ENCODE assay signal across 13 cellular contexts in the genomic region with DNA sequence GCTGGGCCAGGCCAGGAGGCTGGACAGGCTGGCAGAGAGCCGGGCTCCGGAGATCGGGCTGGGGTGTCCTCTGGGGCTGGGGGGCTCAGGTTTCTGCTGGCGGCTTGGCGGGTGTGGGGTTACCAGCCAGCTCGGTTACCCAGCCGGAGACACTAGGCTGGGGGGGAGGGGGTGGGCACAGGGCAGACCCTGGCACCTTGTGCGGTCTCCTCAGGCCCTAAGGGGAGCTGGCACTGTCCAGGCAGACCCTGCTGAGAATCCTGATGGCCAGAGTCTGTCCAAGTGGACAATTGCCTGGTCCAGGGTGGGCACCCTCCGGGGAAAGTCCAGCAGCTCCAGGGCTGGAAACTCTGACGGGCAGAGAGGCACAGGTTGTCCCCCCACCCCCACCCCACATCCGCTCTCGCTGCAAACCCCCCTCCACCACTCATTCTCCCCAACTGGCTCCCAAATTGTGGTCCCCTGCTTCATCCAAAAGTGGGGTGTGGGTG. TPM values are rescaled to one million over a fixed set of nuclear protein-coding genes. Genes with fewer than 3 reads are reported as not detected.
DNase-seq lines count a peak whose midpoint lies in the region; ATAC-seq, FAIRE-seq and TF ChIP-seq lines count a peak whose summit lies in the region.
"Had no signal": no experiment of that assay in that cellular context is flagged by ENCODE, and none has a peak within 500 bp of the region (broad histone marks: within the 10 kb centered on the region; RNA-seq: fewer than 3 reads in every experiment).

No MANE protein-coding gene starts in this region.

- no peaks in the 10 kb centered on the region for H3K9me3 Mint-ChIP-seq in activated naive CD8-positive, alpha-beta T cell treated with anti-CD3 and anti-CD28 coated beads for 36 hours

- BruUV-seq in HepG2 (replicated peaks; lab: Mats Ljungman, UMichigan): no TSS peak

- ATAC-seq in HepG2: no peak

- H3K27me3 Mint-ChIP-seq in activated naive CD8-positive, alpha-beta T cell treated with anti-CD3 and anti-CD28 coated beads for 36 hours: no peaks in the 10 kb centered on the region

- H3K4me3 Mint-ChIP-seq in activated naive CD8-positive, alpha-beta T cell treated with anti-CD3 and anti-CD28 coated beads for 36 hours: no peak overlapping the region

- CTCF ChIA-PET in HepG2 (lab: Yijun Ruan, JAX; ENCODE audit: low intra/inter-chr PET ratio, low total read pairs): no interaction called here

- peak overlapping the region; percentile 6 for H3K27ac Mint-ChIP-seq in activated naive CD8-positive, alpha-beta T cell treated with anti-CD3 and anti-CD28 coated beads for 36 hours

- H3K4me3 ChIP-seq in HepG2 (replicated peaks in 1 of 3; ENCODE audit: insufficient read depth in 1 of 3, low read depth in 2 of 3, low read length in 3 of 3) (no peak overlapping the region), subcutaneous abdominal adipose tissue (ENCODE audit: low read depth in 1 of 5, low read length in 5 of 5) (peak overlapping the region in 3 of 5 donors; percentile 13 to 53 (median 19))
- H3K4me3 ChIP-seq: SJCRH30 had no signal

- POLR2A ChIA-PET in HepG2 (lab: Yijun Ruan, JAX): interaction anchor here (0.8 kb wide), 1 partner anchor 8 kb away, joined by 3 read pairs; no protein-coding TSS in a partner anchor

- peaks cover 3 to 20% of the 10 kb centered on the region in 2 experiments; a peak in 4 of 5 replicates for H3K36me3 ChIP-seq in HepG2 (replicated peaks in 1 of 2; ENCODE audit: control insufficient read depth in 1 of 2, insufficient read depth in 2 of 2, low read length in 2 of 2)
- peaks cover 0 to 9% (median 0%) of the 10 kb centered on the region in 5 donors for H3K36me3 ChIP-seq in subcutaneous abdominal adipose tissue (ENCODE audit: control insufficient read depth in 5 of 5, insufficient read depth in 5 of 5, low read length in 5 of 5)
- H3K36me3 ChIP-seq: SJCRH30 had no signal

- in situ Hi-C loops in HepG2 (cut with HindIII; ENCODE audit: extremely low pct_ligation_motif_present, low pct_unique_long_range_greater_than_20kb): no loop called here

- no peak for TF ChIP-seq RAD21 in HepG2 (CRISPR knock-in tag; IDR thresholded peaks at IDR 0.05)

- no peak for TF ChIP-seq POLR2A in HepG2 (IDR thresholded peaks at IDR 0.05; ENCODE audit: insufficient read depth in 1 of 2, low read depth in 2 of 2, low read length in 2 of 2)

- intact Hi-C loops in HepG2 (cut with micrococcal nuclease; ENCODE audit: unreplicated experiment): no loop called here

- no peaks in the 10 kb centered on the region for H3K9me3 ChIP-seq in HepG2 (ENCODE audit: low read length)
- H3K9me3 ChIP-seq in subcutaneous abdominal adipose tissue (ENCODE audit: control insufficient read depth in 5 of 5, low read length in 5 of 5): no peaks in the 10 kb centered on the region
- H3K9me3 ChIP-seq: SJCRH30 had no signal

- H4K20me1 ChIP-seq in HepG2 (ENCODE audit: insufficient read depth, low read length): peaks cover 11% of the 10 kb centered on the region; the same call in 1 of the 2 replicates

- H3K27ac ChIP-seq in HepG2 (ENCODE audit: extremely low read length, insufficient read depth, low read length): peak overlapping the region; percentile 30
- peak overlapping the region; percentile 97 for H3K27ac ChIP-seq in subcutaneous abdominal adipose tissue (ENCODE audit: low read depth, low read length)
- H3K27ac ChIP-seq: SJCRH30 had no signal

- H3K9ac ChIP-seq in HepG2 (ENCODE audit: insufficient read depth, low read depth, low read length) (no peak overlapping the region), subcutaneous abdominal adipose tissue (ENCODE audit: low read length in 5 of 5) (peak overlapping the region in 3 of 5 donors; percentile 33 to 80 (median 57))

- H3K4me1 Mint-ChIP-seq in activated naive CD8-positive, alpha-beta T cell treated with anti-CD3 and anti-CD28 coated beads for 36 hours: peaks cover 72% of the 10 kb centered on the region

- DNase-seq in activated CD4-positive, alpha-beta T cell treated with anti-CD3 and anti-CD28 coated beads for 48 hours: peak; percentile 51
- DNase-seq in activated CD4-positive, alpha-beta T cell treated with anti-CD3 and anti-CD28 coated beads, Interleukin-2, amount 50 U/mL, for 4 hours: no peak
- no peak for DNase-seq in activated naive CD8-positive, alpha-beta T cell treated with anti-CD3 and anti-CD28 coated beads for 36 hours
- DNase-seq in HepG2 (ENCODE audit: low spot score) (no peak), NK-92 (lab: John Stamatoyannopoulos, UW; ENCODE audit: unreplicated experiment) (no peak), epidermal melanocyte (ENCODE audit: insufficient read length, low spot score) (no peak), COR-L47 (lab: John Stamatoyannopoulos, UW) (no peak)
- DNase-seq: NCI-H1694, occipital lobe, SJCRH30 had no signal

- H3K27me3 ChIP-seq in HepG2 (ENCODE audit: control insufficient read depth in 1 of 2, insufficient read depth in 2 of 2, low read length in 2 of 2): no peaks in the 10 kb centered on the region
- no peaks in the 10 kb centered on the region for H3K27me3 ChIP-seq in subcutaneous abdominal adipose tissue (ENCODE audit: control insufficient read depth in 5 of 5, insufficient read depth in 4 of 5, low read length in 5 of 5)
- H3K27me3 ChIP-seq: SJCRH30 had no signal

- H3K79me2 ChIP-seq in HepG2 (ENCODE audit: insufficient read depth, low read length): peaks cover 34% of the 10 kb centered on the region

- TF ChIP-seq EP300 in HepG2 (IDR thresholded peaks at IDR 0.05; ENCODE audit: low read depth in 2 of 2, low read length in 2 of 2): no peak
- no peak for TF ChIP-seq EP300 in HepG2 (CRISPR knock-in tag; IDR thresholded peaks at IDR 0.05; ENCODE audit: borderline replicate concordance)

- no peak overlapping the region for H2AFZ ChIP-seq in HepG2 (ENCODE audit: low read length)

- no peak overlapping the region for H3K4me2 ChIP-seq in HepG2 (ENCODE audit: low read depth, low read length)

- H3K4me1 ChIP-seq in HepG2 (ENCODE audit: insufficient read depth, low read length) (peaks cover 93% of the 10 kb centered on the region), subcutaneous abdominal adipose tissue (ENCODE audit: control insufficient read depth in 5 of 5, insufficient read depth in 5 of 5, low read length in 5 of 5) (peaks cover 11 to 96% (median 87%) of the 10 kb centered on the region in 5 donors)
- H3K4me1 ChIP-seq: SJCRH30 had no signal

- no peak for TF ChIP-seq CTCF in HepG2 (CRISPR knock-in tag; IDR thresholded peaks at IDR 0.05)

- FAIRE-seq in HepG2 (lab: Jason Lieb, UNC): no peak
- FAIRE-seq: A204.1 had no signal

- 100% methylated on average over 5 of the region's 12 CpGs for WGBS in HepG2 (ENCODE audit: low lambda C conversion rate)

- peaks cover 3% of the 10 kb centered on the region for H3K36me3 Mint-ChIP-seq in activated naive CD8-positive, alpha-beta T cell treated with anti-CD3 and anti-CD28 coated beads for 36 hours

RNA-seq across cellular contexts. Expression of a gene that starts 6.7 kb away (rescaled TPM):
- total RNA-seq in activated naive CD8-positive, alpha-beta T cell treated with anti-CD3 and anti-CD28 coated beads for 36 hours: 10 to 100 TPM; 14.1 to 14.4 TPM
- total RNA-seq in HepG2 (2016; rRNA removed; fragmentation: Illumina TruSeq; extraction: Trizol): 10.1 and 15.5 TPM in 2 replicates
- 2.1 and 2.9 TPM in 2 replicates for total RNA-seq in HepG2 (2016; cell fraction: cytosol; rRNA removed; fragmentation: Illumina TruSeq; extraction: Trizol; ENCODE audit: low read depth)
- total RNA-seq in HepG2 (2016; cell fraction: insoluble cytoplasmic fraction; rRNA removed; fragmentation: Illumina TruSeq; extraction: Trizol): 9.4 and 15.2 TPM in 2 replicates
- 7.3 and 8.2 TPM in 2 replicates for total RNA-seq in HepG2 (2016; cell fraction: membrane; rRNA removed; fragmentation: Illumina TruSeq; extraction: Trizol)
- 12.6 TPM in 2 replicates for total RNA-seq in HepG2 (2016; cell fraction: nucleus; rRNA removed; fragmentation: Illumina TruSeq; extraction: Trizol)
- 17.5 and 22.3 TPM in 2 replicates for polyA plus RNA-seq in HepG2 (2011; rRNA removed)
- 15.0 and 19.2 TPM in 2 replicates for polyA plus RNA-seq in HepG2 (2011; cell fraction: cytosol; rRNA removed)
- 45.5 and 50.7 TPM in 2 replicates for polyA plus RNA-seq in HepG2 (2011; cell fraction: nucleus; rRNA removed)
- polyA plus RNA-seq in HepG2 (2012): 9.8 and 10.8 TPM in 2 replicates
- 1.1 and 1.7 TPM in 2 replicates for polyA plus RNA-seq in HepG2 (2016; cell fraction: cytosol; fragmentation: Illumina TruSeq; extraction: Trizol; ENCODE audit: low read depth)
- polyA plus RNA-seq in HepG2 (2016; cell fraction: insoluble cytoplasmic fraction; fragmentation: Illumina TruSeq; extraction: Trizol; ENCODE audit: low read depth): 10.5 and 12.2 TPM in 2 replicates
- polyA plus RNA-seq in HepG2 (2016; cell fraction: membrane; fragmentation: Illumina TruSeq; extraction: Trizol; ENCODE audit: low read depth): 4.4 and 5.4 TPM in 2 replicates
- polyA plus RNA-seq in HepG2 (2016; cell fraction: nucleus; fragmentation: Illumina TruSeq; extraction: Trizol; ENCODE audit: insufficient read depth, low read depth): 31.6 and 39.9 TPM in 2 replicates
- polyA minus RNA-seq in HepG2 (2011; rRNA and poly(A)+ RNA removed; ENCODE audit: low replicate concordance): 32.5 and 45.9 TPM in 2 replicates
- polyA minus RNA-seq in HepG2 (2011; cell fraction: cytosol; rRNA and poly(A)+ RNA removed): 9.9 and 13.2 TPM in 2 replicates
- polyA minus RNA-seq in HepG2 (2011; cell fraction: nucleus; rRNA and poly(A)+ RNA removed): 10.3 and 13.3 TPM in 2 replicates

RNA-seq across cellular contexts. Expression of a gene that starts 15.9 kb away (rescaled TPM):
- total RNA-seq in activated naive CD8-positive, alpha-beta T cell treated with anti-CD3 and anti-CD28 coated beads for 36 hours: under 1 TPM in 1 of 2 experiments, not detected in 1; 0.66 TPM
- total RNA-seq in HepG2 (2016; rRNA removed; fragmentation: Illumina TruSeq; extraction: Trizol): 0.29 TPM in 1 of 2 replicates, not detected in the other
- total RNA-seq in HepG2 (2016; cell fraction: cytosol; rRNA removed; fragmentation: Illumina TruSeq; extraction: Trizol; ENCODE audit: low read depth): not detected in 2 replicates
- 0.32 TPM in 1 of 2 replicates, not detected in the other for total RNA-seq in HepG2 (2016; cell fraction: insoluble cytoplasmic fraction; rRNA removed; fragmentation: Illumina TruSeq; extraction: Trizol)
- total RNA-seq in HepG2 (2016; cell fraction: membrane; rRNA removed; fragmentation: Illumina TruSeq; extraction: Trizol): not detected in 2 replicates
- total RNA-seq in HepG2 (2016; cell fraction: nucleus; rRNA removed; fragmentation: Illumina TruSeq; extraction: Trizol): 1.1 and 1.3 TPM in 2 replicates
- not detected in 2 replicates for polyA plus RNA-seq in HepG2 (2011; rRNA removed)
- not detected in 2 replicates for polyA plus RNA-seq in HepG2 (2011; cell fraction: cytosol; rRNA removed)
- 0.29 and 0.40 TPM in 2 replicates for polyA plus RNA-seq in HepG2 (2011; cell fraction: nucleus; rRNA removed)
- not detected in 2 replicates for polyA plus RNA-seq in HepG2 (2012)
- polyA plus RNA-seq in HepG2 (2016; cell fraction: cytosol; fragmentation: Illumina TruSeq; extraction: Trizol; ENCODE audit: low read depth): not detected in 2 replicates
- not detected in 2 replicates for polyA plus RNA-seq in HepG2 (2016; cell fraction: insoluble cytoplasmic fraction; fragmentation: Illumina TruSeq; extraction: Trizol; ENCODE audit: low read depth)
- polyA plus RNA-seq in HepG2 (2016; cell fraction: membrane; fragmentation: Illumina TruSeq; extraction: Trizol; ENCODE audit: low read depth): not detected in 2 replicates
- polyA plus RNA-seq in HepG2 (2016; cell fraction: nucleus; fragmentation: Illumina TruSeq; extraction: Trizol; ENCODE audit: insufficient read depth, low read depth): not detected in 2 replicates
- polyA minus RNA-seq in HepG2 (2011; rRNA and poly(A)+ RNA removed; ENCODE audit: low replicate concordance): 1.3 and 7.6 TPM in 2 replicates
- not detected in 2 replicates for polyA minus RNA-seq in HepG2 (2011; cell fraction: cytosol; rRNA and poly(A)+ RNA removed)
- polyA minus RNA-seq in HepG2 (2011; cell fraction: nucleus; rRNA and poly(A)+ RNA removed): 1.6 TPM in 1 of 2 replicates, not detected in the other
- total RNA-seq: SJCRH30 had no signal

RNA-seq across cellular contexts. Expression of a gene that starts 24.3 kb away (rescaled TPM):
- total RNA-seq in activated naive CD8-positive, alpha-beta T cell treated with anti-CD3 and anti-CD28 coated beads for 36 hours: under 1 TPM; 0.20 to 0.31 TPM
- total RNA-seq in HepG2 (2016; rRNA removed; fragmentation: Illumina TruSeq; extraction: Trizol): not detected in 2 replicates
- not detected in 2 replicates for total RNA-seq in HepG2 (2016; cell fraction: cytosol; rRNA removed; fragmentation: Illumina TruSeq; extraction: Trizol; ENCODE audit: low read depth)
- total RNA-seq in HepG2 (2016; cell fraction: insoluble cytoplasmic fraction; rRNA removed; fragmentation: Illumina TruSeq; extraction: Trizol): not detected in 2 replicates
- not detected in 2 replicates for total RNA-seq in HepG2 (2016; cell fraction: membrane; rRNA removed; fragmentation: Illumina TruSeq; extraction: Trizol)
- total RNA-seq in HepG2 (2016; cell fraction: nucleus; rRNA removed; fragmentation: Illumina TruSeq; extraction: Trizol): not detected in 2 replicates
- polyA plus RNA-seq in HepG2 (2011; rRNA removed): 0.74 and 0.80 TPM in 2 replicates
- polyA plus RNA-seq in HepG2 (2011; cell fraction: cytosol; rRNA removed): 0.17 and 0.19 TPM in 2 replicates
- polyA plus RNA-seq in HepG2 (2011; cell fraction: nucleus; rRNA removed): 7.8 and 11.4 TPM in 2 replicates
- 0.35 and 1.6 TPM in 2 replicates for polyA plus RNA-seq in HepG2 (2012)
- 0.29 TPM in 1 of 2 replicates, not detected in the other for polyA plus RNA-seq in HepG2 (2016; cell fraction: cytosol; fragmentation: Illumina TruSeq; extraction: Trizol; ENCODE audit: low read depth)
- not detected in 2 replicates for polyA plus RNA-seq in HepG2 (2016; cell fraction: insoluble cytoplasmic fraction; fragmentation: Illumina TruSeq; extraction: Trizol; ENCODE audit: low read depth)
- not detected in 2 replicates for polyA plus RNA-seq in HepG2 (2016; cell fraction: membrane; fragmentation: Illumina TruSeq; extraction: Trizol; ENCODE audit: low read depth)
- 0.29 TPM in 1 of 2 replicates, not detected in the other for polyA plus RNA-seq in HepG2 (2016; cell fraction: nucleus; fragmentation: Illumina TruSeq; extraction: Trizol; ENCODE audit: insufficient read depth, low read depth)
- 0.08 and 2.6 TPM in 2 replicates for polyA minus RNA-seq in HepG2 (2011; rRNA and poly(A)+ RNA removed; ENCODE audit: low replicate concordance)
- not detected in 2 replicates for polyA minus RNA-seq in HepG2 (2011; cell fraction: cytosol; rRNA and poly(A)+ RNA removed)
- polyA minus RNA-seq in HepG2 (2011; cell fraction: nucleus; rRNA and poly(A)+ RNA removed): 0.37 TPM in 1 of 2 replicates, not detected in the other
- total RNA-seq: fibroblast of villous mesenchyme, SJCRH30 had no signal

RNA-seq across cellular contexts. Expression of a gene that starts 24.4 kb away (rescaled TPM):
- not detected for total RNA-seq in activated naive CD8-positive, alpha-beta T cell treated with anti-CD3 and anti-CD28 coated beads for 36 hours
- not detected in 2 replicates for total RNA-seq in HepG2 (2016; rRNA removed; fragmentation: Illumina TruSeq; extraction: Trizol)
- not detected in 2 replicates for total RNA-seq in HepG2 (2016; cell fraction: cytosol; rRNA removed; fragmentation: Illumina TruSeq; extraction: Trizol; ENCODE audit: low read depth)
- total RNA-seq in HepG2 (2016; cell fraction: insoluble cytoplasmic fraction; rRNA removed; fragmentation: Illumina TruSeq; extraction: Trizol): not detected in 2 replicates
- not detected in 2 replicates for total RNA-seq in HepG2 (2016; cell fraction: membrane; rRNA removed; fragmentation: Illumina TruSeq; extraction: Trizol)
- total RNA-seq in HepG2 (2016; cell fraction: nucleus; rRNA removed; fragmentation: Illumina TruSeq; extraction: Trizol): not detected in 2 replicates
- polyA plus RNA-seq in HepG2 (2011; rRNA removed): 0.04 TPM in 1 of 2 replicates, not detected in the other
- polyA plus RNA-seq in HepG2 (2011; cell fraction: cytosol; rRNA removed): not detected in 2 replicates
- 0.19 and 0.24 TPM in 2 replicates for polyA plus RNA-seq in HepG2 (2011; cell fraction: nucleus; rRNA removed)
- polyA plus RNA-seq in HepG2 (2012): not detected in 2 replicates
- not detected in 2 replicates for polyA plus RNA-seq in HepG2 (2016; cell fraction: cytosol; fragmentation: Illumina TruSeq; extraction: Trizol; ENCODE audit: low read depth)
- polyA plus RNA-seq in HepG2 (2016; cell fraction: insoluble cytoplasmic fraction; fragmentation: Illumina TruSeq; extraction: Trizol; ENCODE audit: low read depth): not detected in 2 replicates
- polyA plus RNA-seq in HepG2 (2016; cell fraction: membrane; fragmentation: Illumina TruSeq; extraction: Trizol; ENCODE audit: low read depth): not detected in 2 replicates
- polyA plus RNA-seq in HepG2 (2016; cell fraction: nucleus; fragmentation: Illumina TruSeq; extraction: Trizol; ENCODE audit: insufficient read depth, low read depth): not detected in 2 replicates
- polyA minus RNA-seq in HepG2 (2011; rRNA and poly(A)+ RNA removed; ENCODE audit: low replicate concordance): not detected in 2 replicates
- not detected in 2 replicates for polyA minus RNA-seq in HepG2 (2011; cell fraction: cytosol; rRNA and poly(A)+ RNA removed)
- not detected in 2 replicates for polyA minus RNA-seq in HepG2 (2011; cell fraction: nucleus; rRNA and poly(A)+ RNA removed)
- total RNA-seq: fibroblast of villous mesenchyme, occipital lobe, SJCRH30 had no signal

RNA-seq across cellular contexts. Expression of a gene that starts 26.1 kb away (rescaled TPM):
- total RNA-seq in activated naive CD8-positive, alpha-beta T cell treated with anti-CD3 and anti-CD28 coated beads for 36 hours: 10 to 100 TPM; 54.2 to 56.1 TPM
- total RNA-seq in HepG2 (2016; rRNA removed; fragmentation: Illumina TruSeq; extraction: Trizol): 32.8 and 32.9 TPM in 2 replicates
- 21.5 and 22.7 TPM in 2 replicates for total RNA-seq in HepG2 (2016; cell fraction: cytosol; rRNA removed; fragmentation: Illumina TruSeq; extraction: Trizol; ENCODE audit: low read depth)
- total RNA-seq in HepG2 (2016; cell fraction: insoluble cytoplasmic fraction; rRNA removed; fragmentation: Illumina TruSeq; extraction: Trizol): 29.0 and 37.1 TPM in 2 replicates
- 23.4 and 27.9 TPM in 2 replicates for total RNA-seq in HepG2 (2016; cell fraction: membrane; rRNA removed; fragmentation: Illumina TruSeq; extraction: Trizol)
- total RNA-seq in HepG2 (2016; cell fraction: nucleus; rRNA removed; fragmentation: Illumina TruSeq; extraction: Trizol): 37.9 and 38.9 TPM in 2 replicates
- 25.9 and 30.3 TPM in 2 replicates for polyA plus RNA-seq in HepG2 (2011; rRNA removed)
- 16.4 and 22.8 TPM in 2 replicates for polyA plus RNA-seq in HepG2 (2011; cell fraction: cytosol; rRNA removed)
- 84.3 and 94.4 TPM in 2 replicates for polyA plus RNA-seq in HepG2 (2011; cell fraction: nucleus; rRNA removed)
- polyA plus RNA-seq in HepG2 (2012): 15.3 and 18.2 TPM in 2 replicates
- polyA plus RNA-seq in HepG2 (2016; cell fraction: cytosol; fragmentation: Illumina TruSeq; extraction: Trizol; ENCODE audit: low read depth): 17.3 and 18.3 TPM in 2 replicates
- polyA plus RNA-seq in HepG2 (2016; cell fraction: insoluble cytoplasmic fraction; fragmentation: Illumina TruSeq; extraction: Trizol; ENCODE audit: low read depth): 28.5 and 31.1 TPM in 2 replicates
- 17.7 and 19.3 TPM in 2 replicates for polyA plus RNA-seq in HepG2 (2016; cell fraction: membrane; fragmentation: Illumina TruSeq; extraction: Trizol; ENCODE audit: low read depth)
- polyA plus RNA-seq in HepG2 (2016; cell fraction: nucleus; fragmentation: Illumina TruSeq; extraction: Trizol; ENCODE audit: insufficient read depth, low read depth): 64.3 and 72.6 TPM in 2 replicates
- 34.0 and 163 TPM in 2 replicates for polyA minus RNA-seq in HepG2 (2011; rRNA and poly(A)+ RNA removed; ENCODE audit: low replicate concordance)
- polyA minus RNA-seq in HepG2 (2011; cell fraction: cytosol; rRNA and poly(A)+ RNA removed): 7.6 and 9.5 TPM in 2 replicates
- 15.7 and 16.8 TPM in 2 replicates for polyA minus RNA-seq in HepG2 (2011; cell fraction: nucleus; rRNA and poly(A)+ RNA removed)

Comparison
In these comparisons a context has a peak if more than half of its experiments do, and no peak if none do; other contexts are left out.
1. H3K4me3 ChIP-seq: peak in subcutaneous abdominal adipose tissue (3 of 5); none in HepG2 (0 of 3).